8 cellular contexts compared by ENCODE assay signal in the genomic region with DNA sequence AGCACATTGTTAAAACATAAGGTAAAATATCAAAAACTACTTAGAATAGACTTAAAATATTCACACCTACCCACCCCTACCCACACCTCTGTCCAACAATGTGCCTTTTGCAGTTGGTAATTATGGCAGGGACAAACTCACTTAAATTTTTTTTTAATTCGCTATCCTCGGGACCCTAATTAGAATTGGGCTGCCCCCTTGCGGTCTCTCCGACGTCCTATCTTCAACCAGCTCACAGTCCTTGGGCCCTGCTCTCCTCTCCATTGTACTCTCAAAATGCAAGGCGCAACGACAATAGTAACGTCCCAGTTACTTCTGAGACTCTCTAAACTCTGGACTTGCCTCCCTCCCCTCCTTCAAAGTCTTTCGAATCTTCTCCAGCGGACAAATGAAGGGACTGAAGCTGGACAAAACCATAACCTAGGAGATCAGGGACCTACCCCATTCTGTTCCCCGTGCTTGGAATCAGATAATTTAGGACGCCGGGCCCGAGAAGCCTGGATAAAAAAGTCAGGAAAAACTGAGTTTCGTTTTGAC. TPM values are rescaled to one million over a fixed set of nuclear protein-coding genes. Genes with fewer than 3 reads are reported as not detected.
DNase-seq lines count a peak whose midpoint lies in the region; ATAC-seq and TF ChIP-seq lines count a peak whose summit lies in the region.

No MANE protein-coding gene starts in this region.

- peaks cover 27% of the 10 kb centered on the region for H3K36me3 Mint-ChIP-seq in dendritic cell treated with granulocyte-macrophage colony-stimulating factor and Interleukin-4, amounts not matched to agents 40 ng/mL and 50 ng/mL, for 4 days (ENCODE audit: low read depth)

- peak overlapping the region; percentile 71 for H3K4me3 Mint-ChIP-seq in dendritic cell treated with granulocyte-macrophage colony-stimulating factor and Interleukin-4, amounts not matched to agents 40 ng/mL and 50 ng/mL, for 4 days

- whole genome bisulfite sequencing in liver = 2% methylated on average over 15 of the region's 15 CpGs

- DNase-seq in NCI-H1417 (lab: John Stamatoyannopoulos, UW) (peak; percentile 75 to 84 (median 80)), NCI-H1417 treated with DMSO at 0.1 percent for 48 hours (lab: John Stamatoyannopoulos, UW) (no peak), NCI-H2171 (lab: John Stamatoyannopoulos, UW) (peak; percentile 10)
- DNase-seq in activated CD4-positive, CD25-positive, alpha-beta regulatory T cell treated with anti-CD3 and anti-CD28 coated beads, Interleukin-2, amount 50 U/mL, for 72 hours = peak; percentile 44
- peak; percentile 58 for DNase-seq in stimulated activated CD4-positive, alpha-beta T cell treated with anti-CD3 and anti-CD28 coated beads, Interleukin-2, amount 100 ng/mL, for 4 hours (ENCODE audit: low read depth)

- H3K4me1 Mint-ChIP-seq in dendritic cell treated with granulocyte-macrophage colony-stimulating factor and Interleukin-4, amounts not matched to agents 40 ng/mL and 50 ng/mL, for 4 days (ENCODE audit: low read depth) = peaks cover 42% of the 10 kb centered on the region

- intact Hi-C loops in dendritic cell treated with granulocyte-macrophage colony-stimulating factor and Interleukin-4, amounts not matched to agents 40 ng/mL and 50 ng/mL, for 4 days (cut with micrococcal nuclease) = loop anchor here (1.0 to 5.0 kb wide), 2 partner anchors 25 to 41 kb away; partner anchors contain the start of gene PRPF3

- peak overlapping the region; percentile 61 for H3K27ac Mint-ChIP-seq in dendritic cell treated with granulocyte-macrophage colony-stimulating factor and Interleukin-4, amounts not matched to agents 40 ng/mL and 50 ng/mL, for 4 days

- ATAC-seq in GM21390 (IDR thresholded peaks at IDR 0.05; ENCODE audit: unreplicated experiment) = no peak

- TF ChIP-seq CTCF in liver (IDR thresholded peaks at IDR 0.05; ENCODE audit: low read depth, low read length, missing input control) = peak; percentile 72

- peaks cover 7 to 60% (median 54%) of the 10 kb centered on the region in 4 donors for H3K4me1 ChIP-seq in liver (ENCODE audit: control insufficient read depth in 4 of 4, insufficient read depth in 4 of 4, low read length in 3 of 4)

- H3K9ac ChIP-seq in liver (ENCODE audit: low read depth in 1 of 2, low read length in 2 of 2) = peak overlapping the region; percentile 39 to 94

- peak overlapping the region; percentile 79 to 88 for H3K27ac ChIP-seq in liver (ENCODE audit: low read depth in 1 of 2, low read length in 2 of 2)

- H3K27me3 ChIP-seq in liver (ENCODE audit: control insufficient read depth in 4 of 4, insufficient read depth in 4 of 4, low read length in 3 of 4) = no peaks in the 10 kb centered on the region

- no peaks in the 10 kb centered on the region for H3K9me3 Mint-ChIP-seq in dendritic cell treated with granulocyte-macrophage colony-stimulating factor and Interleukin-4, amounts not matched to agents 40 ng/mL and 50 ng/mL, for 4 days

- peak overlapping the region; percentile 50 to 63 (median 52) for H3K4me3 ChIP-seq in liver (ENCODE audit: low read depth in 1 of 3, low read length in 3 of 3)

- H3K27me3 Mint-ChIP-seq in dendritic cell treated with granulocyte-macrophage colony-stimulating factor and Interleukin-4, amounts not matched to agents 40 ng/mL and 50 ng/mL, for 4 days = peaks cover 53% of the 10 kb centered on the region

- peaks cover 0 to 4% (median 3%) of the 10 kb centered on the region in 4 donors for H3K36me3 ChIP-seq in liver (ENCODE audit: control insufficient read depth in 4 of 4, insufficient read depth in 3 of 4, low read depth in 1 of 4, low read length in 3 of 4)

- TF ChIP-seq RAD21 in liver (IDR thresholded peaks at IDR 0.05) = peak; percentile 84 to 90

- H3K9me3 ChIP-seq in liver (ENCODE audit: control insufficient read depth in 4 of 4, low read length in 3 of 4) = no peaks in the 10 kb centered on the region

TF ChIP-seq in liver, 16 proteins besides CTCF, POLR2A, EP300 and RAD21:
- TF ChIP-seq HNF4G (IDR thresholded peaks at IDR 0.05) = no peak
- no peak for TF ChIP-seq ATF3 (IDR thresholded peaks at IDR 0.05)
- TF ChIP-seq YY1 (IDR thresholded peaks at IDR 0.05) = peak; percentile 10
- peak in 1 of 2 donors; percentile 3 for TF ChIP-seq RXRA (IDR thresholded peaks at IDR 0.05)
- TF ChIP-seq, protein P1, sequence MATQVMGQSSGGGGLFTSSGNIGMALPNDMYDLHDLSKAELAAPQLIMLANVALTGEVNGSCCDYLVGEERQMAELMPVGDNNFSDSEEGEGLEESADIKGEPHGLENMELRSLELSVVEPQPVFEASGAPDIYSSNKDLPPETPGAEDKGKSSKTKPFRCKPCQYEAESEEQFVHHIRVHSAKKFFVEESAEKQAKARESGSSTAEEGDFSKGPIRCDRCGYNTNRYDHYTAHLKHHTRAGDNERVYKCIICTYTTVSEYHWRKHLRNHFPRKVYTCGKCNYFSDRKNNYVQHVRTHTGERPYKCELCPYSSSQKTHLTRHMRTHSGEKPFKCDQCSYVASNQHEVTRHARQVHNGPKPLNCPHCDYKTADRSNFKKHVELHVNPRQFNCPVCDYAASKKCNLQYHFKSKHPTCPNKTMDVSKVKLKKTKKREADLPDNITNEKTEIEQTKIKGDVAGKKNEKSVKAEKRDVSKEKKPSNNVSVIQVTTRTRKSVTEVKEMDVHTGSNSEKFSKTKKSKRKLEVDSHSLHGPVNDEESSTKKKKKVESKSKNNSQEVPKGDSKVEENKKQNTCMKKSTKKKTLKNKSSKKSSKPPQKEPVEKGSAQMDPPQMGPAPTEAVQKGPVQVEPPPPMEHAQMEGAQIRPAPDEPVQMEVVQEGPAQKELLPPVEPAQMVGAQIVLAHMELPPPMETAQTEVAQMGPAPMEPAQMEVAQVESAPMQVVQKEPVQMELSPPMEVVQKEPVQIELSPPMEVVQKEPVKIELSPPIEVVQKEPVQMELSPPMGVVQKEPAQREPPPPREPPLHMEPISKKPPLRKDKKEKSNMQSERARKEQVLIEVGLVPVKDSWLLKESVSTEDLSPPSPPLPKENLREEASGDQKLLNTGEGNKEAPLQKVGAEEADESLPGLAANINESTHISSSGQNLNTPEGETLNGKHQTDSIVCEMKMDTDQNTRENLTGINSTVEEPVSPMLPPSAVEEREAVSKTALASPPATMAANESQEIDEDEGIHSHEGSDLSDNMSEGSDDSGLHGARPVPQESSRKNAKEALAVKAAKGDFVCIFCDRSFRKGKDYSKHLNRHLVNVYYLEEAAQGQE (IDR thresholded peaks at IDR 0.05) = no peak
- TF ChIP-seq HNF4A (conservative IDR thresholded peaks at IDR 0.05) = no peak
- no peak for TF ChIP-seq SP1 (IDR thresholded peaks at IDR 0.05)
- no peak for TF ChIP-seq FOXA2 (IDR thresholded peaks at IDR 0.05)
- TF ChIP-seq JUND (IDR thresholded peaks at IDR 0.05) = no peak
- peak; percentile 28 for TF ChIP-seq NR2F2 (IDR thresholded peaks at IDR 0.05)
- TF ChIP-seq MAX (IDR thresholded peaks at IDR 0.05) = no peak
- TF ChIP-seq ZBTB33 (IDR thresholded peaks at IDR 0.05) = no peak
- TF ChIP-seq TAF1 (conservative IDR thresholded peaks at IDR 0.05) = no peak

RNA-seq across cellular contexts. Expression of gene CIART, which starts 1.1 kb away (rescaled TPM):
- total RNA-seq in liver = 1 to 10 TPM in 1 of 2 donors, under 1 TPM in 1; 0.51 to 1.8 TPM
- 1 to 10 TPM; 2.0 to 7.1 TPM for polyA plus RNA-seq in liver

RNA-seq across cellular contexts. Expression of gene C1orf54, which starts 8.7 kb away (rescaled TPM):
- 10 to 100 TPM in 1 of 2 donors, 1 to 10 TPM in 1; 2.3 to 10.8 TPM for total RNA-seq in liver
- polyA plus RNA-seq in liver = 1 to 10 TPM; 3.3 to 5.6 TPM

RNA-seq across cellular contexts. Expression of gene MRPS21, which starts 12.4 kb away (rescaled TPM):
- total RNA-seq in liver = 10 to 100 TPM; 15.0 to 16.7 TPM
- polyA plus RNA-seq in liver = 10 to 100 TPM; 29.1 to 56.5 TPM

RNA-seq across cellular contexts. Expression of gene APH1A, which starts 12.5 kb away (rescaled TPM):
- total RNA-seq in liver = 10 to 100 TPM; 48.9 to 65.3 TPM
- polyA plus RNA-seq in liver = 10 to 100 TPM; 25.1 to 93.6 TPM

RNA-seq across cellular contexts. Expression of gene CA14, which starts 23.7 kb away (rescaled TPM):
- 1 to 10 TPM in 1 of 2 donors, under 1 TPM in 1; 0.42 to 2.7 TPM for total RNA-seq in liver
- 1 to 10 TPM in 1 of 2 donors, under 1 TPM in 1; 0.22 to 2.0 TPM for polyA plus RNA-seq in liver
